8 cellular contexts compared by ENCODE assay signal in the genomic region with DNA sequence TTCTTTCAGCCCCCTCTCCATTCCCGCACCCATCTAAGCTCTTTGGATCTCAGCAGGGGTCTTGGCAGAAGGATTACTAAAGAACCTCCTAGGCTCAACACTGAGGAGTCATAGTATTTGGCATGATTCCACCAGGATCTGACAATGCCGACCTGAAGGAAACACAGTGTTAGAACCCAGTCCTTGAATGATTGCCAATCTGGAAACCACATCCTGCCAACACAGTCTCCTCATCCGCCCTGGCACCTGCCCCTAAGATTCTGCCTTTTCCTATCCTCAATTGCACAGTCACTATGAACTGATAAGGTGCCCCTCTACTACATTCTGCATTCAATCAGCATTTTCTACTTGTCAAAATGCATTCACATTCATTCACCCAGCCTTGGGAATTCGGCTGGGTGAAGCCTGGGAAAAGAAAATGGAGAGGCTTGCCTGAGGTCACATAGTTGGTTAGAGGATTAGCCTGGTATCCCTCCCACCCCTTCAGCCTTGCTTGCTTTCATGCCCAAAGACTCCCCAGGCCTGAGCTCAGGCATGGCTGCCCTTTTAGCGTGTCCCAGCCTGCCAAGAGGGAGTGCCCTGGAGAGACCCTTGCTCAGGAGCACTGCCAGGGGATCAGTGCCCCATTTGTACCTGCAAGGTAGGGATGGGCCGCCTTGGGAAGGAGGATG. TPM values are rescaled to one million over a fixed set of nuclear protein-coding genes. Genes with fewer than 3 reads are reported as not detected.
DNase-seq lines count a peak whose midpoint lies in the region; ATAC-seq, FAIRE-seq and TF ChIP-seq lines count a peak whose summit lies in the region.

No MANE protein-coding gene starts in this region.

- H2AFZ ChIP-seq in astrocyte (ENCODE audit: low read depth, low read length) = no peak overlapping the region

- H3K27me3 ChIP-seq in astrocyte (ENCODE audit: insufficient read depth, low read length) = no peaks in the 10 kb centered on the region

- H3K4me3 Mint-ChIP-seq in activated T-cell treated with anti-CD3 and anti-CD28 coated beads, Interleukin-2, amount 50 U/mL, for 72 hours = no peak overlapping the region
- H3K4me3 Mint-ChIP-seq in astrocyte (ENCODE audit: unreplicated experiment) = no peak overlapping the region

- ATAC-seq in activated T-cell treated with anti-CD3 and anti-CD28 coated beads, Interleukin-2, amount 50 U/mL, for 72 hours (replicated peaks in 1 of 2) = peak in 1 of 2 donors; percentile 28
- ATAC-seq in GM18519 (IDR thresholded peaks at IDR 0.05; ENCODE audit: low FRiP score, unreplicated experiment) (no peak), HG02973 (IDR thresholded peaks at IDR 0.05; ENCODE audit: unreplicated experiment) (no peak), GM21825 (IDR thresholded peaks at IDR 0.05; ENCODE audit: unreplicated experiment) (no peak)

- peak; percentile 97 for FAIRE-seq in astrocyte (lab: Jason Lieb, UNC)

- no peak overlapping the region for H3K4me3 ChIP-seq in astrocyte (ENCODE audit: insufficient read depth, low read depth, low read length)

- no peak overlapping the region for H3K9ac ChIP-seq in astrocyte (ENCODE audit: low read length)

- H3K4me2 ChIP-seq in astrocyte (ENCODE audit: low read length) = peak overlapping the region; percentile 73

- H3K4me1 Mint-ChIP-seq in activated T-cell treated with anti-CD3 and anti-CD28 coated beads, Interleukin-2, amount 50 U/mL, for 72 hours (ENCODE audit: low read depth) = peaks cover 17% of the 10 kb centered on the region
- H3K4me1 Mint-ChIP-seq in astrocyte (ENCODE audit: low read depth, unreplicated experiment) = peaks cover 11% of the 10 kb centered on the region

- H3K79me2 ChIP-seq in astrocyte (ENCODE audit: insufficient read depth, low read length) = no peaks in the 10 kb centered on the region

- peaks cover 15% of the 10 kb centered on the region for H3K4me1 ChIP-seq in astrocyte (ENCODE audit: insufficient read depth, low read length)

- H3K27ac ChIP-seq in astrocyte (ENCODE audit: low read depth, low read length) = no peak overlapping the region

- H3K36me3 Mint-ChIP-seq in activated T-cell treated with anti-CD3 and anti-CD28 coated beads, Interleukin-2, amount 50 U/mL, for 72 hours (ENCODE audit: insufficient read depth in 2 of 2) = no peaks in the 10 kb centered on the region
- no peaks in the 10 kb centered on the region for H3K36me3 Mint-ChIP-seq in astrocyte (ENCODE audit: low read depth, unreplicated experiment)

- no peaks in the 10 kb centered on the region for H4K20me1 ChIP-seq in astrocyte (ENCODE audit: insufficient read depth, low read length)

- no peak for DNase-seq in activated T-cell treated with anti-CD3 and anti-CD28 coated beads, Interleukin-2, amount 50 U/mL, for 72 hours
- DNase-seq in activated T-cell treated with anti-CD3 and anti-CD28 coated beads, Interleukin-2, amount 50 U/mL, for 1 hour = no peak
- DNase-seq in M059J (ENCODE audit: low read depth) (peak; percentile 94), astrocyte (ENCODE audit: low read depth) (peak; percentile 68), renal cortical epithelial cell (ENCODE audit: low read depth) (peak; percentile 95)

- no peaks in the 10 kb centered on the region for H3K9me3 ChIP-seq in astrocyte (ENCODE audit: insufficient read depth, low read depth, low read length)

- no peaks in the 10 kb centered on the region for H3K36me3 ChIP-seq in astrocyte (ENCODE audit: insufficient read depth, low read length)

- peaks cover 38% of the 10 kb centered on the region for H3K27me3 Mint-ChIP-seq in activated T-cell treated with anti-CD3 and anti-CD28 coated beads, Interleukin-2, amount 50 U/mL, for 72 hours (ENCODE audit: low read depth)
- H3K27me3 Mint-ChIP-seq in astrocyte (ENCODE audit: low read depth, unreplicated experiment) = peaks cover 13% of the 10 kb centered on the region

- TF ChIP-seq CTCF in astrocyte (IDR thresholded peaks at IDR 0.05; ENCODE audit: insufficient read depth, low read depth, low read length) = no peak

- peak overlapping the region; percentile 38 for H3K27ac Mint-ChIP-seq in activated T-cell treated with anti-CD3 and anti-CD28 coated beads, Interleukin-2, amount 50 U/mL, for 72 hours
- H3K27ac Mint-ChIP-seq in astrocyte (ENCODE audit: unreplicated experiment) = no peak overlapping the region

- H3K9me3 Mint-ChIP-seq in activated T-cell treated with anti-CD3 and anti-CD28 coated beads, Interleukin-2, amount 50 U/mL, for 72 hours = no peaks in the 10 kb centered on the region
- H3K9me3 Mint-ChIP-seq in astrocyte (ENCODE audit: unreplicated experiment) = peaks cover 1% of the 10 kb centered on the region

RNA-seq across cellular contexts. Expression of a gene that starts 2.2 kb away (rescaled TPM):
- total RNA-seq in activated T-cell treated with anti-CD3 and anti-CD28 coated beads, Interleukin-2, amount 50 U/mL, for 72 hours = not detected
- total RNA-seq in M059J (2014; rRNA removed; shearing (Covaris generic)) = not detected in 2 replicates
- 0.77 and 2.0 TPM in 2 replicates for total RNA-seq in astrocyte
- 1.9 and 29.6 TPM in 2 replicates for total RNA-seq in renal cortical epithelial cell

RNA-seq across cellular contexts. Expression of a gene that starts 14.8 kb away (rescaled TPM):
- total RNA-seq in activated T-cell treated with anti-CD3 and anti-CD28 coated beads, Interleukin-2, amount 50 U/mL, for 72 hours = not detected
- not detected in 2 replicates for total RNA-seq in M059J (2014; rRNA removed; shearing (Covaris generic))
- total RNA-seq in astrocyte (not detected in 2 replicates), renal cortical epithelial cell (not detected in 2 replicates)

Comparison
In these comparisons a context has a peak if more than half of its experiments do, and no peak if none do; other contexts are left out.
1. DNase-seq: peak in M059J (single experiment), astrocyte (single experiment) and renal cortical epithelial cell (single experiment); none in activated T-cell treated with anti-CD3 and anti-CD28 coated beads, Interleukin-2, amount 50 U/mL, for 72 hours (0 of 2) and activated T-cell treated with anti-CD3 and anti-CD28 coated beads, Interleukin-2, amount 50 U/mL, for 1 hour (single experiment).